In the genomic region with DNA sequence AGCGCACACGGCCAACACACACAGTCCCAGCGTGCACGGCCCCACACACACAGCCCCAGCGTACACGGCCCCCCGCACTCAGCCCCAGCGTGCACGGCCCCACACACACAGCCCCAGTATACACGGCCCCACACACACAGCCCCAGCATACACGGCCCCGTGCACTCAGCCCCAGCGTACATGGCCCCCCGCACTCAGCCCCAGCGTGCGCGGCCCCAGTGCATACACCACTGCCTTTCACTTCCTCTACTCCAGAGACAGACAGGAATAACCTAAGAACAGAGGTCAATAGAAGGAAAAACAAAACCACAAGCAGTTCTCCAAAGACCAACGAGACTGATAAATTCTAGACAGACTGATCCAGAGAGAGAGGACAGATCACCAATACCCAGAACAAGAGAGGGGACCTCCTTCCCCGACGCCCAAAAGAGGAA, we compare ENCODE assay signal across 10 cellular contexts. TPM values are rescaled to one million over a fixed set of nuclear protein-coding genes. Genes with fewer than 3 reads are reported as not detected.
DNase-seq lines count a peak whose midpoint lies in the region; ATAC-seq and TF ChIP-seq lines count a peak whose summit lies in the region.
"Had no signal": no experiment of that assay in that cellular context is flagged by ENCODE, and none has a peak within 500 bp of the region (broad histone marks: within the 10 kb centered on the region; RNA-seq: fewer than 3 reads in every experiment).

No MANE protein-coding gene starts in this region.

- H3K27me3 Mint-ChIP-seq in glutamatergic neuron (ENCODE audit: unreplicated experiment), result peaks cover 3% of the 10 kb centered on the region
- no peaks in the 10 kb centered on the region for H3K27me3 Mint-ChIP-seq in stimulated activated memory B cell treated with anti-CD40 and anti-IgM and Interleukin-4, amounts not matched to agents 10 μg/mL and 1 μg/mL and 100 μg/mL, for 72 hours

- peak; percentile 79 for ATAC-seq in stimulated activated memory B cell treated with anti-CD40 and anti-IgM and Interleukin-4, amounts not matched to agents 10 μg/mL and 1 μg/mL and 100 μg/mL, for 72 hours
- no peak for ATAC-seq in GM21786 (IDR thresholded peaks at IDR 0.05; ENCODE audit: unreplicated experiment)
- ATAC-seq in left lobe of liver, result no peak
- ATAC-seq: A549 had no signal

- no peak for TF ChIP-seq CTCF in glutamatergic neuron (IDR thresholded peaks at IDR 0.05; ENCODE audit: partially characterized antibody, unreplicated experiment)

- peaks cover 7% of the 10 kb centered on the region for H3K9me3 Mint-ChIP-seq in glutamatergic neuron (ENCODE audit: unreplicated experiment)
- no peaks in the 10 kb centered on the region for H3K9me3 Mint-ChIP-seq in stimulated activated memory B cell treated with anti-CD40 and anti-IgM and Interleukin-4, amounts not matched to agents 10 μg/mL and 1 μg/mL and 100 μg/mL, for 72 hours

- no peak overlapping the region for H3K4me3 Mint-ChIP-seq in glutamatergic neuron (ENCODE audit: unreplicated experiment)
- H3K4me3 Mint-ChIP-seq in stimulated activated memory B cell treated with anti-CD40 and anti-IgM and Interleukin-4, amounts not matched to agents 10 μg/mL and 1 μg/mL and 100 μg/mL, for 72 hours, result peak overlapping the region; percentile 66

- H3K36me3 Mint-ChIP-seq in glutamatergic neuron (ENCODE audit: unreplicated experiment), result peaks cover 16% of the 10 kb centered on the region
- H3K36me3 Mint-ChIP-seq in stimulated activated memory B cell treated with anti-CD40 and anti-IgM and Interleukin-4, amounts not matched to agents 10 μg/mL and 1 μg/mL and 100 μg/mL, for 72 hours, result peaks cover 39% of the 10 kb centered on the region

- peaks cover 29% of the 10 kb centered on the region for H3K4me1 Mint-ChIP-seq in glutamatergic neuron (ENCODE audit: low read depth, unreplicated experiment)
- peaks cover 53% of the 10 kb centered on the region for H3K4me1 Mint-ChIP-seq in stimulated activated memory B cell treated with anti-CD40 and anti-IgM and Interleukin-4, amounts not matched to agents 10 μg/mL and 1 μg/mL and 100 μg/mL, for 72 hours

- peak overlapping the region; percentile 13 for H3K27ac Mint-ChIP-seq in glutamatergic neuron (ENCODE audit: unreplicated experiment)
- H3K27ac Mint-ChIP-seq in stimulated activated memory B cell treated with anti-CD40 and anti-IgM and Interleukin-4, amounts not matched to agents 10 μg/mL and 1 μg/mL and 100 μg/mL, for 72 hours, result peak overlapping the region; percentile 70

- DNase-seq in activated CD4-positive, CD25-positive, alpha-beta regulatory T cell treated with anti-CD3 and anti-CD28 coated beads, Interleukin-2, amount 50 U/mL, for 72 hours, result peak; percentile 11
- DNase-seq in activated CD4-positive, CD25-positive, alpha-beta regulatory T cell (lab: John Stamatoyannopoulos, UW), result no peak
- DNase-seq in SIG-M5 (lab: John Stamatoyannopoulos, UW) (peak; percentile 5), glutamatergic neuron (peak; percentile 8), NCI-H446 treated with DMSO at 0.1 percent for 48 hours (lab: John Stamatoyannopoulos, UW) (no peak), left lobe of liver (ENCODE audit: low spot score) (no peak)
- DNase-seq: NCI-H524 treated with DMSO at 0.1 percent for 48 hours had no signal

RNA-seq across cellular contexts. Expression of gene GAK, which starts 17.1 kb away (rescaled TPM):
- total RNA-seq in glutamatergic neuron (ENCODE audit: unreplicated experiment) (123 TPM), left lobe of liver (72.1 TPM)

RNA-seq across cellular contexts. Expression of gene TMEM175, which starts 17.2 kb away (rescaled TPM):
- total RNA-seq in glutamatergic neuron (ENCODE audit: unreplicated experiment) (62.7 TPM), left lobe of liver (39.2 TPM)

RNA-seq across cellular contexts. Expression of gene DGKQ, which starts 58.3 kb away (rescaled TPM):
- total RNA-seq in glutamatergic neuron (ENCODE audit: unreplicated experiment) (26.2 TPM), left lobe of liver (7.0 TPM)

Comparison
In these comparisons a context has a peak if more than half of its experiments do, and no peak if none do; other contexts are left out.
1. DNase-seq: peak in activated CD4-positive, CD25-positive, alpha-beta regulatory T cell treated with anti-CD3 and anti-CD28 coated beads, Interleukin-2, amount 50 U/mL, for 72 hours (single experiment), SIG-M5 (single experiment) and glutamatergic neuron (single experiment); none in activated CD4-positive, CD25-positive, alpha-beta regulatory T cell (0 of 4), NCI-H446 treated with DMSO at 0.1 percent for 48 hours (single experiment) and left lobe of liver (single experiment).